1 cellular context compared by ENCODE assay signal in genomic region chr22:27930246-27931060, GRCh38.
TF ChIP-seq lines count a peak whose summit lies in the region.

No MANE protein-coding gene starts in this region.

TF ChIP-seq in SK-N-SH treated with all-trans-retinoic acid at 6 μM for 48 hours, 23 proteins besides CTCF, POLR2A, EP300 and RAD21 (continued from another document):
- TF ChIP-seq PATZ1 (CRISPR knock-in tag; IDR thresholded peaks at IDR 0.05; ENCODE audit: borderline replicate concordance) (no peak), ZFP30 (CRISPR knock-in tag; IDR thresholded peaks at IDR 0.05) (no peak), CSRNP3 (CRISPR knock-in tag; IDR thresholded peaks at IDR 0.05) (no peak), ZNF8 (CRISPR knock-in tag; IDR thresholded peaks at IDR 0.05) (no peak)
